Comparison of ENCODE assay signal across 8 cellular contexts in the genomic region with DNA sequence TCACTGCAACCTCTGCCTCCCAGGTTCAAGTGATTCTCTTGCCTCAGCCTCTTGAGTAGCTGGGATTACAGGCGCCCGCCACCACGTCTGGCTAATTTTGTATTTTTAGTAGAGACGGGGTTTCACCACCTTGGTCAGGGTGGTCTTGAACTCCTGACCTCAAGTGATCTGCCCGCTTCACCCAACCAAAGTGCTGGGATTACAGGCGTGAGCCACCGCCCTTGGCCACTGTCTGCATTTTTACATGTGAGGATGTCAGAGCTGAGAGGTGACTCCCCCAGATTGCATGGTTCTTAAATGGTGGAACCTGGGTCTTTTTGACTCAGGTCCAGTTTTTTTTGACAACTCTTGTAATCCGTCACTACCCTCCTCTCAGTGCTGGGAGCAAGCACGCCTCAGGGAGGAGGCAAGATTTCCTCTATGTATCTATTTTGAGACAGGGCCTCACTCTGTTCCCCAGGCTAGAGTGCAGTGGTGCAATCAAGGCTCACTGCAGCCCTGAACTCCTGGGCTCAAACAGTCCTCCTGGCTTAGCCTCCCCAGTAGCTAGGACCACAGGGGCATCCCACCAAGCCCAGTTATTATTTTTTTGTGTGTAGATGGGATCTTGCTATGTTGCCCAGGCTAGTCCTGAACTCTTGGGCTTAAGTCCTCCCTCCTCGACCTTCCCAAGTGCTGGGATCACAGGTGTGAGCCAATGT. TPM values are rescaled to one million over a fixed set of nuclear protein-coding genes. Genes with fewer than 3 reads are reported as not detected.
DNase-seq lines count a peak whose midpoint lies in the region; ATAC-seq and TF ChIP-seq lines count a peak whose summit lies in the region.

No MANE protein-coding gene starts in this region.

- peak overlapping the region in 1 of 2 donors; percentile 88 for H3K27ac ChIP-seq in liver (ENCODE audit: low read depth in 1 of 2, low read length in 2 of 2)
- H3K27ac ChIP-seq in thyroid gland, result peak overlapping the region; percentile 92 to 94 (median 93)

- H3K4me3 Mint-ChIP-seq in activated CD8-positive, alpha-beta memory T cell treated with anti-CD3 and anti-CD28 coated beads, Interleukin-2, amount 10 ng/mL, durations not matched to agents 7 days and 5 days, result peak overlapping the region; percentile 100
- peak overlapping the region; percentile 97 for H3K4me3 Mint-ChIP-seq in activated naive CD8-positive, alpha-beta T cell treated with anti-CD3 and anti-CD28 coated beads for 36 hours

- peak overlapping the region; percentile 100 for H3K27ac Mint-ChIP-seq in activated CD8-positive, alpha-beta memory T cell treated with anti-CD3 and anti-CD28 coated beads, Interleukin-2, amount 10 ng/mL, durations not matched to agents 7 days and 5 days
- peak overlapping the region; percentile 98 for H3K27ac Mint-ChIP-seq in activated naive CD8-positive, alpha-beta T cell treated with anti-CD3 and anti-CD28 coated beads for 36 hours

- H3K9me3 Mint-ChIP-seq in activated CD8-positive, alpha-beta memory T cell treated with anti-CD3 and anti-CD28 coated beads, Interleukin-2, amount 10 ng/mL, durations not matched to agents 7 days and 5 days (ENCODE audit: low read depth), result no peaks in the 10 kb centered on the region
- no peaks in the 10 kb centered on the region for H3K9me3 Mint-ChIP-seq in activated naive CD8-positive, alpha-beta T cell treated with anti-CD3 and anti-CD28 coated beads for 36 hours

- WGBS in liver, result 94% methylated on average over 10 of the region's 10 CpGs
- WGBS in thyroid gland, 2 donors, result 87 to 95% methylated on average over 10 of the region's 10 CpGs

- H3K36me3 Mint-ChIP-seq in activated CD8-positive, alpha-beta memory T cell treated with anti-CD3 and anti-CD28 coated beads, Interleukin-2, amount 10 ng/mL, durations not matched to agents 7 days and 5 days, result peaks cover 58% of the 10 kb centered on the region
- peaks cover 60% of the 10 kb centered on the region for H3K36me3 Mint-ChIP-seq in activated naive CD8-positive, alpha-beta T cell treated with anti-CD3 and anti-CD28 coated beads for 36 hours

- TF ChIP-seq RAD21 in liver (IDR thresholded peaks at IDR 0.05), result no peak

- peak overlapping the region in 1 of 2 donors; percentile 1 for H3K9ac ChIP-seq in liver (ENCODE audit: low read depth in 1 of 2, low read length in 2 of 2)

- ATAC-seq in activated CD8-positive, alpha-beta memory T cell treated with anti-CD3 and anti-CD28 coated beads, Interleukin-2, amount 10 ng/mL, durations not matched to agents 7 days and 5 days, result no peak

- no peak for TF ChIP-seq POLR2A in thyroid gland (IDR thresholded peaks at IDR 0.05)

- intact Hi-C loops in thyroid gland (cut with DNase I), result no loop called here

- H3K27me3 Mint-ChIP-seq in activated CD8-positive, alpha-beta memory T cell treated with anti-CD3 and anti-CD28 coated beads, Interleukin-2, amount 10 ng/mL, durations not matched to agents 7 days and 5 days, result no peaks in the 10 kb centered on the region
- H3K27me3 Mint-ChIP-seq in activated naive CD8-positive, alpha-beta T cell treated with anti-CD3 and anti-CD28 coated beads for 36 hours, result no peaks in the 10 kb centered on the region

- H3K4me3 ChIP-seq in liver (ENCODE audit: low read depth in 1 of 3, low read length in 3 of 3), result peak overlapping the region; percentile 86 to 88 (median 86)
- H3K4me3 ChIP-seq in thyroid gland (replicated peaks in 1 of 3), result peak overlapping the region in 1 of 3 donors; percentile 100

- no peak for DNase-seq in activated CD8-positive, alpha-beta memory T cell treated with anti-CD3 and anti-CD28 coated beads, Interleukin-2, amount 10 ng/mL, durations not matched to agents 7 days and 5 days
- no peak for DNase-seq in activated CD8-positive, alpha-beta memory T cell treated with anti-CD3 and anti-CD28 coated beads, Interleukin-2, amount 50 U/mL, for 48 hours
- DNase-seq in activated naive CD8-positive, alpha-beta T cell treated with anti-CD3 and anti-CD28 coated beads for 36 hours, result no peak
- DNase-seq in thyroid gland, result no peak
- no peak for DNase-seq in NCI-H2227 (lab: John Stamatoyannopoulos, UW; ENCODE audit: unreplicated experiment)
- no peak for DNase-seq in HPDE6-E6E7 (ENCODE audit: extremely low spot score)
- DNase-seq in anterior cingulate cortex (lab: John Stamatoyannopoulos, UW), result no peak

- peaks cover 2 to 34% (median 17%) of the 10 kb centered on the region in 4 donors for H3K36me3 ChIP-seq in liver (ENCODE audit: control insufficient read depth in 4 of 4, insufficient read depth in 3 of 4, low read depth in 1 of 4, low read length in 3 of 4)
- peaks cover 13 to 33% of the 10 kb centered on the region in 2 donors for H3K36me3 ChIP-seq in thyroid gland

- CTCF ChIA-PET in activated CD8-positive, alpha-beta memory T cell treated with anti-CD3 and anti-CD28 coated beads, Interleukin-2, amount 10 ng/mL, durations not matched to agents 7 days and 5 days (lab: Charles Lee), result no interaction called here

- H3K27me3 ChIP-seq in liver (ENCODE audit: control insufficient read depth in 4 of 4, insufficient read depth in 4 of 4, low read length in 3 of 4) (no peaks in the 10 kb centered on the region), thyroid gland (no peaks in the 10 kb centered on the region)

- no peak for TF ChIP-seq CTCF in liver (IDR thresholded peaks at IDR 0.05; ENCODE audit: low read depth, low read length, missing input control)
- TF ChIP-seq CTCF in thyroid gland (IDR thresholded peaks at IDR 0.05), result no peak

- no peaks in the 10 kb centered on the region for H3K9me3 ChIP-seq in liver (ENCODE audit: control insufficient read depth in 4 of 4, low read length in 3 of 4)
- H3K9me3 ChIP-seq in thyroid gland, result no peaks in the 10 kb centered on the region

- peaks cover 47% of the 10 kb centered on the region for H3K4me1 Mint-ChIP-seq in activated CD8-positive, alpha-beta memory T cell treated with anti-CD3 and anti-CD28 coated beads, Interleukin-2, amount 10 ng/mL, durations not matched to agents 7 days and 5 days
- H3K4me1 Mint-ChIP-seq in activated naive CD8-positive, alpha-beta T cell treated with anti-CD3 and anti-CD28 coated beads for 36 hours, result peaks cover 31% of the 10 kb centered on the region

- H3K4me1 ChIP-seq in liver (ENCODE audit: control insufficient read depth in 4 of 4, insufficient read depth in 4 of 4, low read length in 3 of 4) (peaks cover 0 to 30% (median 26%) of the 10 kb centered on the region in 4 donors), thyroid gland (peaks cover 25 to 29% of the 10 kb centered on the region in 2 donors)

TF ChIP-seq in liver, 16 proteins besides CTCF, POLR2A, EP300 and RAD21 (continues in another document):
- TF ChIP-seq, protein P1, sequence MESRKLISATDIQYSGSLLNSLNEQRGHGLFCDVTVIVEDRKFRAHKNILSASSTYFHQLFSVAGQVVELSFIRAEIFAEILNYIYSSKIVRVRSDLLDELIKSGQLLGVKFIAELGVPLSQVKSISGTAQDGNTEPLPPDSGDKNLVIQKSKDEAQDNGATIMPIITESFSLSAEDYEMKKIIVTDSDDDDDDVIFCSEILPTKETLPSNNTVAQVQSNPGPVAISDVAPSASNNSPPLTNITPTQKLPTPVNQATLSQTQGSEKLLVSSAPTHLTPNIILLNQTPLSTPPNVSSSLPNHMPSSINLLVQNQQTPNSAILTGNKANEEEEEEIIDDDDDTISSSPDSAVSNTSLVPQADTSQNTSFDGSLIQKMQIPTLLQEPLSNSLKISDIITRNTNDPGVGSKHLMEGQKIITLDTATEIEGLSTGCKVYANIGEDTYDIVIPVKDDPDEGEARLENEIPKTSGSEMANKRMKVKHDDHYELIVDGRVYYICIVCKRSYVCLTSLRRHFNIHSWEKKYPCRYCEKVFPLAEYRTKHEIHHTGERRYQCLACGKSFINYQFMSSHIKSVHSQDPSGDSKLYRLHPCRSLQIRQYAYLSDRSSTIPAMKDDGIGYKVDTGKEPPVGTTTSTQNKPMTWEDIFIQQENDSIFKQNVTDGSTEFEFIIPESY (IDR thresholded peaks at IDR 0.05), result no peak
- TF ChIP-seq YY1 (IDR thresholded peaks at IDR 0.05) (no peak), FOXA2 (IDR thresholded peaks at IDR 0.05) (no peak), TAF1 (conservative IDR thresholded peaks at IDR 0.05) (no peak), EGR1 (IDR thresholded peaks at IDR 0.05; ENCODE audit: low read depth in 2 of 2) (no peak), GABPA (IDR thresholded peaks at IDR 0.05 in 1 of 2, conservative IDR thresholded peaks at IDR 0.05 in 1 of 2) (no peak), RXRA (IDR thresholded peaks at IDR 0.05) (no peak)

RNA-seq across cellular contexts. Expression of gene SRRT, which starts 1.2 kb away (rescaled TPM):
- 100 to 1,000 TPM; 290 to 312 TPM for total RNA-seq in activated CD8-positive, alpha-beta memory T cell treated with anti-CD3 and anti-CD28 coated beads, Interleukin-2, amount 10 ng/mL, durations not matched to agents 7 days and 5 days
- total RNA-seq in activated naive CD8-positive, alpha-beta T cell treated with anti-CD3 and anti-CD28 coated beads for 36 hours, result 100 to 1,000 TPM; 296 to 297 TPM
- total RNA-seq in liver, result 10 to 100 TPM; 28.6 to 45.0 TPM
- 10 to 100 TPM; 27.2 to 32.1 TPM for polyA plus RNA-seq in liver
- 100 to 1,000 TPM in 1 of 4 donors, 10 to 100 TPM in 3; 62.5 to 109 (median 93.2) TPM for total RNA-seq in thyroid gland

RNA-seq across cellular contexts. Expression of gene TRIP6, which starts 6.6 kb away (rescaled TPM):
- 10 to 100 TPM; 38.2 to 39.3 TPM for total RNA-seq in activated CD8-positive, alpha-beta memory T cell treated with anti-CD3 and anti-CD28 coated beads, Interleukin-2, amount 10 ng/mL, durations not matched to agents 7 days and 5 days
- total RNA-seq in activated naive CD8-positive, alpha-beta T cell treated with anti-CD3 and anti-CD28 coated beads for 36 hours, result 10 to 100 TPM; 44.2 to 45.1 TPM
- 10 to 100 TPM; 14.6 to 18.6 TPM for total RNA-seq in liver
- 10 to 100 TPM; 17.7 to 30.7 TPM for polyA plus RNA-seq in liver
- 100 to 1,000 TPM in 3 of 4 donors, 10 to 100 TPM in 1; 64.5 to 122 (median 109) TPM for total RNA-seq in thyroid gland

RNA-seq across cellular contexts. Expression of gene UFSP1, which starts 15.8 kb away (rescaled TPM):
- 1 to 10 TPM; 2.3 to 2.7 TPM for total RNA-seq in activated CD8-positive, alpha-beta memory T cell treated with anti-CD3 and anti-CD28 coated beads, Interleukin-2, amount 10 ng/mL, durations not matched to agents 7 days and 5 days
- total RNA-seq in activated naive CD8-positive, alpha-beta T cell treated with anti-CD3 and anti-CD28 coated beads for 36 hours, result 1 to 10 TPM; 1.7 to 2.3 TPM
- total RNA-seq in liver, result 1 to 10 TPM; 3.1 to 4.9 TPM
- polyA plus RNA-seq in liver, result 1 to 10 TPM; 2.3 to 3.4 TPM
- 10 to 100 TPM in 1 of 4 donors, 1 to 10 TPM in 3; 7.4 to 10.4 (median 8.9) TPM for total RNA-seq in thyroid gland

RNA-seq across cellular contexts. Expression of gene SLC12A9, which starts 21.2 kb away (rescaled TPM):
- total RNA-seq in activated CD8-positive, alpha-beta memory T cell treated with anti-CD3 and anti-CD28 coated beads, Interleukin-2, amount 10 ng/mL, durations not matched to agents 7 days and 5 days, result 10 to 100 TPM; 28.6 to 30.1 TPM
- total RNA-seq in activated naive CD8-positive, alpha-beta T cell treated with anti-CD3 and anti-CD28 coated beads for 36 hours, result 10 to 100 TPM; 13.4 to 14.6 TPM
- total RNA-seq in liver (10 to 100 TPM; 10.5 to 17.2 TPM), thyroid gland (10 to 100 TPM; 15.2 to 27.9 (median 17.2) TPM)
- 1 to 10 TPM; 1.8 to 8.4 TPM for polyA plus RNA-seq in liver

RNA-seq across cellular contexts. Expression of gene ACHE, which starts 21.9 kb away (rescaled TPM):
- total RNA-seq in activated CD8-positive, alpha-beta memory T cell treated with anti-CD3 and anti-CD28 coated beads, Interleukin-2, amount 10 ng/mL, durations not matched to agents 7 days and 5 days, result under 1 TPM in 1 of 2 experiments, not detected in 1; 0.23 TPM
- total RNA-seq in activated naive CD8-positive, alpha-beta T cell treated with anti-CD3 and anti-CD28 coated beads for 36 hours, result under 1 TPM in 1 of 2 experiments, not detected in 1; 0.14 TPM
- total RNA-seq in liver (10 to 100 TPM in 1 of 2 donors, under 1 TPM in 1; 0.25 to 17.6 TPM), thyroid gland (1 to 10 TPM; 1.0 to 4.8 (median 1.8) TPM)
- polyA plus RNA-seq in liver, result under 1 TPM; 0.15 to 0.17 TPM
